ENCODE assay signal across 8 cellular contexts in the genomic region with DNA sequence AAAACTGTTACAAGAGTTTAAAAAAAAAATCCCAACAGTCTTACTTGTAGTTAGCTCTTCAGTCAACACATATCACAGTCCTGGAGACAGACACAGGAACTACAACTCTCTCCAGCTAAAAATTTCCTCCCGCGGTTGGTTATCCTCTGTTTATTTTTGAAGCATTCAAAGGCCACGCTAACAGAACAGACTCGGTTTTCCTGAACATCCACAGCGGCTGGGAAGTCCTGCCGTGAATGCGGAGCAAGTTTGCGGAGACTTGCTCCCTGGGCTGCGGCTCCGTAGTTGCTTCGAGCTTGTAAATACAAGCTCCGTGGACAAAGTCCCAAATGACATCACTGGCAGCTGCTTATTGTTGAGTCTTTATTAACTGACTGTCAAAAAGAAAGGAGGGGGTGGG. TPM values are rescaled to one million over a fixed set of nuclear protein-coding genes. Genes with fewer than 3 reads are reported as not detected.
DNase-seq lines count a peak whose midpoint lies in the region; TF ChIP-seq lines count a peak whose summit lies in the region.

A gene (minus strand): TSS at position 292 of the 400 bp plus-strand sequence. CDS start 50,937 bp downstream, outside the sequence.

- H3K36me3 ChIP-seq in adipocyte (ENCODE audit: control insufficient read depth, insufficient read depth, low read length, severe bottlenecking) (no peaks in the 10 kb centered on the region), left ventricle myocardium inferior (no peaks in the 10 kb centered on the region)

- H3K4me1 ChIP-seq in adipocyte (ENCODE audit: control insufficient read depth, insufficient read depth, low read length), result peaks cover 16% of the 10 kb centered on the region
- peaks cover 29% of the 10 kb centered on the region for H3K4me1 ChIP-seq in left ventricle myocardium inferior

- peak within 1 kb of the TSS; percentile 51 for H3K9ac ChIP-seq in adipocyte (ENCODE audit: low read length)

- peak; percentile 39 for TF ChIP-seq CTCF in left ventricle myocardium inferior (IDR thresholded peaks at IDR 0.05; ENCODE audit: borderline replicate concordance)

- intact Hi-C loops in left ventricle myocardium inferior (cut with micrococcal nuclease), result no loop called here

- H3K27ac ChIP-seq in left ventricle myocardium inferior (replicated peaks), result peak within 1 kb of the TSS; percentile 78

- H3K4me3 ChIP-seq in adipocyte (ENCODE audit: low read length), result peak within 1 kb of the TSS; percentile 78
- H3K4me3 ChIP-seq in left ventricle myocardium inferior, result peak within 1 kb of the TSS; percentile 60

- peak; percentile 67 for DNase-seq in COLO668 (lab: John Stamatoyannopoulos, UW; ENCODE audit: unreplicated experiment)
- DNase-seq in adipocyte (ENCODE audit: low read depth), result peak; percentile 60
- DNase-seq in left ventricle myocardium inferior, result no peak
- peak; percentile 83 for DNase-seq in pons (ENCODE audit: low spot score)
- DNase-seq in iPS-NIHi11 (ENCODE audit: low spot score), result no peak
- no peak for DNase-seq in stimulated activated CD4-positive, alpha-beta T cell treated with anti-CD3 and anti-CD28 coated beads, Interleukin-4, amount 100 ng/mL, for 4 hours
- no peak for DNase-seq in CD1c-positive myeloid dendritic cell (ENCODE audit: extremely low spot score)
- DNase-seq in AML-193 (lab: John Stamatoyannopoulos, UW), result no peak

- H3K9me3 ChIP-seq in adipocyte (ENCODE audit: control insufficient read depth, low read length) (no peaks in the 10 kb centered on the region), left ventricle myocardium inferior (replicated peaks) (no peaks in the 10 kb centered on the region)

- H3K27me3 ChIP-seq in adipocyte (replicated peaks; ENCODE audit: control insufficient read depth, insufficient read depth, low read length) (peaks cover 1% of the 10 kb centered on the region), left ventricle myocardium inferior (ENCODE audit: low read depth) (no peaks in the 10 kb centered on the region)

RNA-seq across cellular contexts. Expression of the gene that starts here (rescaled TPM):
- 6.0 TPM for total RNA-seq in left ventricle myocardium inferior

Comparison
In these comparisons a context has a peak if more than half of its experiments do, and no peak if none do; other contexts are left out.
1. DNase-seq: peak in COLO668 (single experiment), adipocyte (single experiment) and pons (single experiment); none in left ventricle myocardium inferior (single experiment), iPS-NIHi11 (single experiment), stimulated activated CD4-positive, alpha-beta T cell treated with anti-CD3 and anti-CD28 coated beads, Interleukin-4, amount 100 ng/mL, for 4 hours (0 of 2), CD1c-positive myeloid dendritic cell (single experiment) and AML-193 (0 of 2).